29 cellular contexts compared by ENCODE assay signal in genomic region chr2:138221358-138221757, GRCh38.
"Had no signal": no experiment of that assay in that cellular context is flagged by ENCODE, and none has a peak within 500 bp of the region (broad histone marks: within the 10 kb centered on the region; RNA-seq: fewer than 3 reads in every experiment).

No MANE protein-coding gene starts in this region.

- ATAC-seq: effector memory CD8-positive, alpha-beta T cell; esophagus mucosa; foreskin keratinocyte; gastrocnemius medialis; gastroesophageal sphincter; heart left ventricle; heart right ventricle had no signal

- H3K9me3 Mint-ChIP-seq: dendritic cell treated with granulocyte-macrophage colony-stimulating factor and Interleukin-4, amounts not matched to agents 40 ng/mL and 50 ng/mL, for 4 days; endodermal cell had no signal

- H3K36me3 ChIP-seq: colonic mucosa, esophagus muscularis mucosa, esophagus squamous epithelium, gastrocnemius medialis, gastroesophageal sphincter, heart left ventricle, heart right ventricle had no signal

- H3K27me3 ChIP-seq: colonic mucosa, dorsolateral prefrontal cortex, esophagus muscularis mucosa, esophagus squamous epithelium, foreskin keratinocyte, gastrocnemius medialis, gastroesophageal sphincter, heart left ventricle, heart right ventricle had no signal

- H3K27ac ChIP-seq: colonic mucosa, coronary artery, dorsolateral prefrontal cortex, epithelial cell of prostate, esophagus muscularis mucosa, esophagus squamous epithelium, foreskin keratinocyte, gastrocnemius medialis, gastroesophageal sphincter, heart left ventricle, heart right ventricle had no signal

- H3K27me3 Mint-ChIP-seq: dendritic cell treated with granulocyte-macrophage colony-stimulating factor and Interleukin-4, amounts not matched to agents 40 ng/mL and 50 ng/mL, for 4 days; effector memory CD8-positive, alpha-beta T cell had no signal

- FAIRE-seq: colon, endometrium, endothelial cell of umbilical vein, frontal cortex had no signal

- DNase-seq: colonic mucosa; cortex of kidney; dermis blood vessel endothelial cell; dorsolateral prefrontal cortex; effector CD4-positive, alpha-beta T cell; effector CD8-positive, alpha-beta T cell; effector memory CD4-positive, alpha-beta T cell; effector memory CD8-positive, alpha-beta T cell; endodermal cell; erythroblast; esophagus squamous epithelium; foreskin fibroblast; foreskin keratinocyte; foreskin melanocyte; gastrocnemius medialis; glutamatergic neuron; head of caudate nucleus; heart left ventricle; heart right ventricle had no signal

- H3K4me1 ChIP-seq: colonic mucosa, esophagus muscularis mucosa, esophagus squamous epithelium, gastrocnemius medialis, gastroesophageal sphincter had no signal

- H3K4me3 Mint-ChIP-seq: dendritic cell treated with granulocyte-macrophage colony-stimulating factor and Interleukin-4, amounts not matched to agents 40 ng/mL and 50 ng/mL, for 4 days; effector memory CD8-positive, alpha-beta T cell; endodermal cell had no signal

- H3K4me3 ChIP-seq: colonic mucosa, coronary artery, dorsolateral prefrontal cortex, esophagus muscularis mucosa, esophagus squamous epithelium, gastrocnemius medialis, gastroesophageal sphincter, heart left ventricle, heart right ventricle had no signal

- H3K9me3 ChIP-seq: colonic mucosa, esophagus muscularis mucosa, esophagus squamous epithelium, gastrocnemius medialis, gastroesophageal sphincter, heart left ventricle, heart right ventricle had no signal

- H3K27ac Mint-ChIP-seq: dendritic cell treated with granulocyte-macrophage colony-stimulating factor and Interleukin-4, amounts not matched to agents 40 ng/mL and 50 ng/mL, for 4 days; effector memory CD8-positive, alpha-beta T cell; endodermal cell had no signal
